Comparison of ENCODE assay signal across 37 cellular contexts in the genomic region with DNA sequence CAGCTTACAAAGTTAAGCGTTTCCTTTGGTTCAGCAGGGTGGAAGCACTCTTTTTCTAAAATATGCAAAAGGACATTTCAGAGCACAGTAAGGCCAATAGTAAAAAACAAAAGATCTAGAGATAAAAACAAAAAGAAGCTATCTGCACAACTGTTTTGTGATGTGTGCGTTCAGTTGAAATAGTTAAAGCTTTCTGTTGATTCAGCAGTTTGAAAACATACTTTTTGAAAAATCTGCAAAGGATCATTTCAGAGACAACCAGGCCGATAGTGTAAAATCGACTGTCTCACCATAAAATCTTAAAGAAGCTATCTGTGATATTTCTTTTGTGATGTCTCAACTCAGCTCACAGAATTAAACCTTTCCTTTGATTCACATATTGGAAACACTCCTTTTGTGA.
"Had no signal": no experiment of that assay in that cellular context is flagged by ENCODE, and none has a peak within 500 bp of the region (broad histone marks: within the 10 kb centered on the region; RNA-seq: fewer than 3 reads in every experiment).

No MANE protein-coding gene starts in this region.

- H3K36me3 Mint-ChIP-seq: activated CD4-positive, alpha-beta memory T cell treated with anti-CD3 and anti-CD28 coated beads for 36 hours; activated naive CD8-positive, alpha-beta T cell treated with anti-CD3 and anti-CD28 coated beads for 36 hours had no signal

- H3K9me3 Mint-ChIP-seq: central memory CD8-positive, alpha-beta T cell had no signal

- H3K27ac ChIP-seq: adrenal gland, body of pancreas, brain microvascular endothelial cell, breast epithelium, VCaP had no signal

- DNase-seq: activated B cell treated with CpG ODN at 0.5 μM for 24 hours; activated CD4-positive, alpha-beta memory T cell treated with anti-CD3 and anti-CD28 coated beads for 36 hours; activated CD4-positive, alpha-beta T cell treated with anti-CD3 and anti-CD28 coated beads for 4 hours; activated CD4-positive, alpha-beta T cell treated with anti-CD3 and anti-CD28 coated beads, Interleukin-2, amount 10 ng/mL, durations not matched to agents 24 days and 14 days; activated CD4-positive, alpha-beta T cell treated with anti-CD3 and anti-CD28 coated beads, Interleukin-2, amount 50 U/mL, for 1 hour; activated CD4-positive, alpha-beta T cell treated with anti-CD3 and anti-CD28 coated beads, Interleukin-2, amount 50 U/mL, for 4 hours; activated CD4-positive, CD25-positive, alpha-beta regulatory T cell treated with anti-CD3 and anti-CD28 coated beads, Interleukin-2, amount 50 U/mL, for 72 hours; activated CD8-positive, alpha-beta memory T cell treated with anti-CD3 and anti-CD28 coated beads, Interleukin-2, amount 50 U/mL, for 4 hours; activated CD8-positive, alpha-beta T cell treated with anti-CD3 and anti-CD28 coated beads for 36 hours; activated effector memory CD4-positive, alpha-beta T cell treated with anti-CD3 and anti-CD28 coated beads, Interleukin-2, amount 50 U/mL, for 16 hours; activated gamma-delta T cell treated with Interleukin-2 at 50 U/mL for 16 hours; activated naive CD4-positive, alpha-beta T cell; activated naive CD4-positive, alpha-beta T cell treated with anti-CD3 and anti-CD28 coated beads for 36 hours; activated naive CD4-positive, alpha-beta T cell treated with anti-CD3 and anti-CD28 coated beads, Interleukin-2, amount 50 U/mL, for 16 hours; activated naive CD8-positive, alpha-beta T cell treated with anti-CD3 and anti-CD28 coated beads for 36 hours; activated T-cell treated with anti-CD3 and anti-CD28 coated beads for 4 hours; activated T-cell treated with anti-CD3 and anti-CD28 coated beads, Interleukin-2, amount 50 U/mL, for 1 hour; activated T-cell treated with anti-CD3 and anti-CD28 coated beads, Interleukin-2, amount 50 U/mL, for 4 hours; activated T-cell treated with anti-CD3 and anti-CD28 coated beads, Interleukin-2, amount 50 U/mL, for 72 hours; adrenal gland; amniotic stem cell; aorta; body of pancreas; brain microvascular endothelial cell; cerebellar nuclear complex; T-helper 2 cell; T-helper 9 cell had no signal

- ATAC-seq: activated CD8-positive, alpha-beta T cell treated with anti-CD3 and anti-CD28 coated beads for 36 hours; activated naive CD4-positive, alpha-beta T cell treated with anti-CD3 and anti-CD28 coated beads, Interleukin-2, amount 50 U/mL, for 72 hours; activated T-cell treated with anti-CD3 and anti-CD28 coated beads, Interleukin-2, amount 50 U/mL, for 4 hours; activated T-cell treated with anti-CD3 and anti-CD28 coated beads, Interleukin-2, amount 50 U/mL, for 72 hours; activated T-helper 17 cell treated with anti-CD3 and anti-CD28 coated beads, Interleukin-2, amount 50 U/mL, for 72 hours; body of pancreas had no signal

- H3K27me3 ChIP-seq: adrenal gland, body of pancreas, brain microvascular endothelial cell, breast epithelium had no signal

- FAIRE-seq: astrocyte, TTC549 had no signal

- H3K4me3 Mint-ChIP-seq: activated B cell treated with CpG ODN at 0.5 μM for 24 hours; activated CD4-positive, alpha-beta memory T cell treated with anti-CD3 and anti-CD28 coated beads for 36 hours; activated CD4-positive, alpha-beta T cell treated with anti-CD3 and anti-CD28 coated beads, Interleukin-2, amount 10 ng/mL, durations not matched to agents 24 days and 14 days; activated CD8-positive, alpha-beta T cell treated with anti-CD3 and anti-CD28 coated beads for 36 hours; activated naive CD4-positive, alpha-beta T cell treated with anti-CD3 and anti-CD28 coated beads for 36 hours; activated naive CD8-positive, alpha-beta T cell treated with anti-CD3 and anti-CD28 coated beads for 36 hours; activated T-cell treated with anti-CD3 and anti-CD28 coated beads, Interleukin-2, amount 50 U/mL, for 4 hours; activated T-cell treated with anti-CD3 and anti-CD28 coated beads, Interleukin-2, amount 50 U/mL, for 72 hours; activated T-helper 1 cell treated with anti-CD3 and anti-CD28 coated beads, Interleukin-12 subunit alpha, Interleukin-12 subunit beta, Interleukin-2, Interleukin-4 antibody, amounts not matched to agents 30 ng/mL and 10 ng/mL and 1 ng/mL, durations not matched to agents 14 hours and 24 hours and 36 hours; activated T-helper 17 cell treated with anti-CD3 and anti-CD28 coated beads, Interleukin-2, amount 50 U/mL, for 72 hours; central memory CD8-positive, alpha-beta T cell; T-helper 1 cell treated with Interleukin-12 subunit alpha and Interleukin-12 subunit beta and Interleukin-4 antibody, amounts not matched to agents 30 μg/mL and 1 μg/mL, for 36 hours; T-helper 2 cell treated with Interferon-gamma antibody and Interleukin-4, amounts not matched to agents 5 μg/mL and 100 μg/mL, for 36 hours had no signal

- H3K27me3 Mint-ChIP-seq: activated B cell treated with CpG ODN at 0.5 μM for 24 hours; activated CD4-positive, alpha-beta memory T cell treated with anti-CD3 and anti-CD28 coated beads for 36 hours; activated CD4-positive, alpha-beta T cell treated with anti-CD3 and anti-CD28 coated beads, Interleukin-2, amount 10 ng/mL, durations not matched to agents 24 days and 14 days; activated CD8-positive, alpha-beta T cell treated with anti-CD3 and anti-CD28 coated beads for 36 hours; activated naive CD8-positive, alpha-beta T cell treated with anti-CD3 and anti-CD28 coated beads for 36 hours; activated T-helper 17 cell treated with anti-CD3 and anti-CD28 coated beads, Interleukin-2, amount 50 U/mL, for 72 hours; central memory CD8-positive, alpha-beta T cell had no signal

- H3K4me1 Mint-ChIP-seq: activated B cell treated with CpG ODN at 0.5 μM for 24 hours; activated CD4-positive, alpha-beta T cell treated with anti-CD3 and anti-CD28 coated beads, Interleukin-2, amount 10 ng/mL, durations not matched to agents 24 days and 14 days; activated naive CD8-positive, alpha-beta T cell treated with anti-CD3 and anti-CD28 coated beads for 36 hours; activated T-helper 17 cell treated with anti-CD3 and anti-CD28 coated beads, Interleukin-2, amount 50 U/mL, for 72 hours; central memory CD8-positive, alpha-beta T cell had no signal

- H3K27ac Mint-ChIP-seq: activated B cell treated with CpG ODN at 0.5 μM for 24 hours; activated CD4-positive, alpha-beta memory T cell treated with anti-CD3 and anti-CD28 coated beads for 36 hours; activated CD4-positive, alpha-beta T cell treated with anti-CD3 and anti-CD28 coated beads, Interleukin-2, amount 10 ng/mL, durations not matched to agents 24 days and 14 days; activated CD8-positive, alpha-beta T cell treated with anti-CD3 and anti-CD28 coated beads for 36 hours; activated naive CD4-positive, alpha-beta T cell treated with anti-CD3 and anti-CD28 coated beads for 36 hours; activated naive CD4-positive, alpha-beta T cell treated with anti-CD3 and anti-CD28 coated beads, Interleukin-2, amount 50 U/mL, for 72 hours; activated naive CD8-positive, alpha-beta T cell treated with anti-CD3 and anti-CD28 coated beads for 36 hours; activated T-cell treated with anti-CD3 and anti-CD28 coated beads, Interleukin-2, amount 50 U/mL, for 72 hours; activated T-helper 1 cell treated with anti-CD3 and anti-CD28 coated beads, Interleukin-12 subunit alpha, Interleukin-12 subunit beta, Interleukin-2, Interleukin-4 antibody, amounts not matched to agents 30 ng/mL and 10 ng/mL and 1 ng/mL, durations not matched to agents 14 hours and 24 hours and 36 hours; activated T-helper 17 cell treated with anti-CD3 and anti-CD28 coated beads, Interleukin-2, amount 50 U/mL, for 72 hours; T-helper 1 cell treated with Interleukin-12 subunit alpha and Interleukin-12 subunit beta and Interleukin-4 antibody, amounts not matched to agents 30 μg/mL and 1 μg/mL, for 36 hours; T-helper 2 cell treated with Interferon-gamma antibody and Interleukin-4, amounts not matched to agents 5 μg/mL and 100 μg/mL, for 36 hours had no signal

- H3K4me3 ChIP-seq: adrenal gland, body of pancreas, breast epithelium had no signal

- H3K36me3 ChIP-seq: adrenal gland, brain microvascular endothelial cell, breast epithelium had no signal

- H3K4me1 ChIP-seq: adrenal gland, body of pancreas, breast epithelium had no signal
